In the genomic region with DNA sequence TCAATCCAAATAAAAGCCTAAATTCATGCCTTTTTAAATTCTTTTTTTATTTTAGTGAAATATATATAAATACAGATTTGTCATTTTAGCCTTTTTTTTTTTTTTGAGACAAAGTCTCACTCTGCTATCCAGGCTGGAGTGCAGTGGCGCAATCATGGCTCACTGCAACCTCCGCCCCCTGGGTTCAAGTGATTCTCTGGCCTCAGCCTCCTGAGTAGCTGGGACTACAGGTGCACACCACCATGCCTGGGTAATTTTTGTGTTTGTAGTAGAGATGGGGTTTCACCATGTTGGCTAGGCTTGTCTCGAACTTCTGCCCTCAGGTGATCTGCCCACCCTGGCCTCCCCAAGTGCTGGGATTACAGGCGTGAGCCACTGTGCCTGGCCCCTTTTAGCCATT, we compare ENCODE assay signal across 2 cellular contexts. TPM values are rescaled to one million over a fixed set of nuclear protein-coding genes. Genes with fewer than 3 reads are reported as not detected.
"Had no signal": no experiment of that assay in that cellular context is flagged by ENCODE, and none has a peak within 500 bp of the region (broad histone marks: within the 10 kb centered on the region; RNA-seq: fewer than 3 reads in every experiment).

No MANE protein-coding gene starts in this region.

RNA-seq across cellular contexts. Expression of a gene that starts 23.8 kb away (rescaled TPM):
- total RNA-seq: IMR-90 had no signal
- polyA plus RNA-seq: IgD-negative memory B cell had no signal
